Comparison of ENCODE assay signal across 22 cellular contexts in the genomic region with DNA sequence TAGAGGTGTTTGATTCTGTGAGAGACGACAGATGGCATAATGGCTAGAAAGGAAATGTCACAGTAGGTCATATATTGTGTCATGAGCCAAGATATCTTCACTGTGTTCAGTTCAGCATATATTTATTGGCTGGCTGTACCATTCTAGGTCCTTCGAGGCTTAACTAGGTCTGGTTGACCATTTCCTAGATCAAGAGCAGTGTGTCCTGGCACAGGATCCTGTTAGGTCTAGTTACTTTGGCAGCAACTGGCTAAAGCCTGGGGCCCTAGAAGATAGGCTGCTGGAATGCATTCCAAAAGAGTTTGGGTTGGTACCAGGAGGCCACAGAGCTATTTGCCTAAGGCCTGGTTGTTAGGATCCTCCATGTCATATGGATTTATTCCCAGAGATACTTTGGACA. TPM values are rescaled to one million over a fixed set of nuclear protein-coding genes. Genes with fewer than 3 reads are reported as not detected.
A peak's percentile ranks its signal among the peaks of the same experiment; 100 is the strongest.
DNase-seq lines count a peak whose midpoint lies in the region; ATAC-seq lines count a peak whose summit lies in the region.
"Had no signal": no experiment of that assay in that cellular context is flagged by ENCODE, and none has a peak within 500 bp of the region (broad histone marks: within the 10 kb centered on the region; RNA-seq: fewer than 3 reads in every experiment).

No MANE protein-coding gene starts in this region.

- no peak overlapping the region for H3K23ac ChIP-seq in neuronal stem cell (ENCODE audit: low read depth, low read length, poor library complexity)

- WGBS in neuronal stem cell (ENCODE audit: extremely low coverage in 2 of 2, insufficient read length in 2 of 2, insufficient replicate concordance in 1 of 2), 2 donors: no CpG with 5 or more reads among the region's 2 CpGs

- H3K27me3 ChIP-seq in neuronal stem cell (ENCODE audit: control insufficient read depth in 3 of 3, insufficient read depth in 3 of 3, low read depth in 1 of 3, low read length in 3 of 3): no peaks in the 10 kb centered on the region
- H3K27me3 ChIP-seq: colonic mucosa, gastroesophageal sphincter had no signal

- H3K4me2 ChIP-seq in neuronal stem cell (ENCODE audit: insufficient read depth, low read length, poor library complexity, severe bottlenecking): no peak overlapping the region

- H2AK5ac ChIP-seq in neuronal stem cell (ENCODE audit: low read depth, low read length): no peak overlapping the region

- H3K9ac ChIP-seq in neuronal stem cell (ENCODE audit: low read depth, low read length, poor library complexity): peak overlapping the region; percentile 2

- DNase-seq in AG08396 (ENCODE audit: low spot score) (peak; percentile 23), GM04504 (ENCODE audit: low read depth) (peak; percentile 7), cerebellum (ENCODE audit: low spot score) (peak; percentile 59), neuronal stem cell (ENCODE audit: low spot score) (no peak), NCI-H82 (lab: John Stamatoyannopoulos, UW) (no peak), NCI-H2227 (lab: John Stamatoyannopoulos, UW; ENCODE audit: unreplicated experiment) (no peak)
- DNase-seq: activated CD8-positive, alpha-beta T cell treated with anti-CD3 and anti-CD28 coated beads, Interleukin-2, amount 10 ng/mL, durations not matched to agents 7 days and 5 days; activated naive CD4-positive, alpha-beta T cell treated with anti-CD3 and anti-CD28 coated beads, Interleukin-2, amount 10 ng/mL, durations not matched to agents 7 days and 5 days; activated T-cell treated with anti-CD3 and anti-CD28 coated beads, Interleukin-2, amount 50 U/mL, for 24 hours; colonic mucosa; DMS79 treated with DMSO at 0.1 percent for 48 hours; kidney glomerular epithelial cell; NCI-H1417 treated with DMSO at 0.1 percent for 48 hours; NCI-H774; OCI-M1; SIG-M5; stimulated activated CD4-positive, alpha-beta T cell treated with anti-CD3 and anti-CD28 coated beads, Interleukin-4, amount 100 ng/mL, for 4 hours; T-helper 17 cell had no signal

- no peak overlapping the region for H2BK15ac ChIP-seq in neuronal stem cell (ENCODE audit: low read length)

- ATAC-seq in GM21786 (IDR thresholded peaks at IDR 0.05; ENCODE audit: unreplicated experiment) (no peak), GM19397 (IDR thresholded peaks at IDR 0.05; ENCODE audit: unreplicated experiment) (no peak)
- ATAC-seq: activated CD8-positive, alpha-beta T cell treated with anti-CD3 and anti-CD28 coated beads, Interleukin-2, amount 10 ng/mL, durations not matched to agents 7 days and 5 days; gastroesophageal sphincter; natural killer cell treated with Interleukin-12 subunit alpha and Interleukin-12 subunit beta and Interleukin-15 and Interleukin-18, amount 100 ng/mL, for 72 hours; T-helper 17 cell had no signal

- no peak overlapping the region for H2BK120ac ChIP-seq in neuronal stem cell (ENCODE audit: low read depth, low read length)

- H3K36me3 ChIP-seq in neuronal stem cell (replicated peaks in 1 of 2; ENCODE audit: control insufficient read depth in 2 of 2, insufficient read depth in 2 of 2, low read length in 2 of 2): no peaks in the 10 kb centered on the region
- H3K36me3 ChIP-seq: colonic mucosa, gastroesophageal sphincter had no signal

- no peak overlapping the region for H3K18ac ChIP-seq in neuronal stem cell (ENCODE audit: low read length)

- H3K79me1 ChIP-seq in neuronal stem cell (ENCODE audit: low read depth, low read length): no peaks in the 10 kb centered on the region

- no peak overlapping the region for H4K91ac ChIP-seq in neuronal stem cell (ENCODE audit: low read depth, low read length, poor library complexity)

- no peak overlapping the region for H2AFZ ChIP-seq in neuronal stem cell (ENCODE audit: low read length)

- no peak overlapping the region for H3K14ac ChIP-seq in neuronal stem cell (ENCODE audit: low read length)

- H2BK12ac ChIP-seq in neuronal stem cell (ENCODE audit: low read length): no peak overlapping the region

- peaks cover 0 to 8% of the 10 kb centered on the region in 2 donors for H3K4me1 ChIP-seq in neuronal stem cell (ENCODE audit: control insufficient read depth in 2 of 2, insufficient read depth in 1 of 2, low read depth in 1 of 2, low read length in 2 of 2)
- H3K4me1 ChIP-seq: colonic mucosa had no signal

- no peak overlapping the region for H3K27ac ChIP-seq in neuronal stem cell (replicated peaks; ENCODE audit: low read length)
- H3K27ac ChIP-seq: colonic mucosa, gastroesophageal sphincter had no signal

- H2BK5ac ChIP-seq in neuronal stem cell (ENCODE audit: low read length): no peak overlapping the region

- no peaks in the 10 kb centered on the region for H3K9me3 ChIP-seq in neuronal stem cell (replicated peaks in 1 of 2; ENCODE audit: control insufficient read depth in 2 of 2, insufficient read depth in 1 of 2, low read depth in 1 of 2, low read length in 2 of 2)
- H3K9me3 ChIP-seq: colonic mucosa, gastroesophageal sphincter had no signal

- H3K4ac ChIP-seq in neuronal stem cell (ENCODE audit: low read length): no peak overlapping the region

- H4K8ac ChIP-seq in neuronal stem cell (ENCODE audit: low read depth, low read length): no peak overlapping the region

- no peak overlapping the region for H3K4me3 ChIP-seq in neuronal stem cell (ENCODE audit: low read length in 2 of 2)
- H3K4me3 ChIP-seq: colonic mucosa, gastroesophageal sphincter had no signal

RNA-seq across cellular contexts. Expression of gene ZBTB40, which starts 20.9 kb away (rescaled TPM):
- total RNA-seq in cerebellum: 14.7 TPM
- 5.4 TPM for polyA plus RNA-seq in neuronal stem cell (2013, experiment 1 of 2)
- 5.3 TPM for polyA plus RNA-seq in neuronal stem cell (2013, experiment 2 of 2)

Comparison
In these comparisons a context has a peak if more than half of its experiments do, and no peak if none do; other contexts are left out.
1. DNase-seq: peak in AG08396 (single experiment), GM04504 (single experiment) and cerebellum (single experiment); none in neuronal stem cell (single experiment), NCI-H82 (single experiment) and NCI-H2227 (single experiment).